Comparison of ENCODE assay signal across 8 cellular contexts in the genomic region with DNA sequence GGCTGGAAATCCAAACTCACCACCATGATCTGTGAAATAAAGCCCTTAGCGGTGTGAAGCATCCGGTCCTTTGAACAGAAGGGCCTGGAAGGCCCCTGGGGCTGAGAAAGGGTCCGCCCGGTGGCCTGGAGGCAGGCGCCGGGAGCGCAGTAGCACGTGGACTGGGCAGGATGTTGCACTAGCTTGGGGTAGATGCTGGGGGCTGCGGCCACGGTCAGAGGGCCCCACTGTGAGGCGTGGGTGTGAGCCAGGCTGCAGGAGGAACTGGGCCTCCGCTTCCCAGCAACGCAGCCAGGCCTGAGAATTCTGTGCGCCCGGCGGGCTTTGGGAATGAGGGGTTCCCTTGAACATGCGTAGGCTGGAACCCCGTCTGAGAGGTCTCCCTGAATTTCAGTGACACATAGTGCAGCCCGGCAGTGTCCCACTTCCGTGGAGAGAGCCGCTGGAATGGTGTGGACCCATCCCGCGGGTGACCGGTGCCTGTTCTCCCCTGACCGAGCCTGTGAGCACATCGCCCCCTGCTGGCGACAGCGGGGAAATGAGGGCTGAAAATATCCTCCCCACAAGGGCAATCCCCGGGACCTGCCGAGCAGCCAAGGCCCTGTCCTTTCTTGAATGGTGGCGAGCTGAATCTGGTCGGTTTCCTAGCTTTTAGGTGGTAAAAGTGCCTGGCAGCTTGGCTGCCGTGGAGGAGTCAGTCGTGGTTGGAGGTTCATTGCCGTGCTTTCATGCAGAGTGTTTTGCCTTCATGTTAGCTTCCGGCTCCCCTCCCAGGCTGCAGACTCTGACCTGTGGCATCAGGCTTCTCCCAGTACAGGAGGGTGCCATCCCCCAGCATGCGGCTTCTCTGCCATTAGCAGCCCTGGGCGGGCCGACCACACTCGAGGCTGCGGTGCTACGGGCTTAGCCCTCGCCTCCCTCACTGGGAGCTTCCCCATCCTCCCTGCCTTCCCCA. TPM values are rescaled to one million over a fixed set of nuclear protein-coding genes. Genes with fewer than 3 reads are reported as not detected.
DNase-seq lines count a peak whose midpoint lies in the region; ATAC-seq and TF ChIP-seq lines count a peak whose summit lies in the region.

No MANE protein-coding gene starts in this region.

- no peak for TF ChIP-seq POLR2A in gastrocnemius medialis (IDR thresholded peaks at IDR 0.05)

- H3K27me3 ChIP-seq in gastrocnemius medialis, result no peaks in the 10 kb centered on the region

- in situ Hi-C loops in astrocyte of the cerebellum (cut with HindIII; ENCODE audit: low sequenced_read_pairs) (no loop called here), gastrocnemius medialis (cut with MboI; ENCODE audit: low sequenced_read_pairs in 4 of 4) (no loop called here)

- peaks cover 0 to 5% of the 10 kb centered on the region in 2 donors for H3K36me3 ChIP-seq in gastrocnemius medialis

- DNase-seq in AML-193 (lab: John Stamatoyannopoulos, UW) (peak; percentile 16 to 28), astrocyte of the cerebellum (ENCODE audit: low read depth) (peak; percentile 11), hippocampal formation (lab: John Stamatoyannopoulos, UW) (peak; percentile 51 to 74), gastrocnemius medialis (peak; percentile 34 to 68)
- peak; percentile 54 for DNase-seq in T-helper 2 cell treated with Interferon-gamma antibody and Interleukin-4, amounts not matched to agents 5 μg/mL and 100 μg/mL, for 36 hours (ENCODE audit: low spot score)

- peaks cover 3% of the 10 kb centered on the region for H3K36me3 Mint-ChIP-seq in T-helper 2 cell treated with Interferon-gamma antibody and Interleukin-4, amounts not matched to agents 5 μg/mL and 100 μg/mL, for 36 hours (ENCODE audit: low read depth)

- TF ChIP-seq CTCF in astrocyte of the cerebellum (IDR thresholded peaks at IDR 0.05; ENCODE audit: low read depth, low read length, missing control alignments) (peak; percentile 88), gastrocnemius medialis (IDR thresholded peaks at IDR 0.05 in 4 of 5, conservative IDR thresholded peaks at IDR 0.05 in 1 of 5) (peak; percentile 61 to 88 (median 83))

- no peak overlapping the region for H3K4me3 ChIP-seq in astrocyte of the cerebellum (ENCODE audit: low read depth, low read length)
- H3K4me3 ChIP-seq in gastrocnemius medialis, result no peak overlapping the region

- H3K9me3 ChIP-seq in gastrocnemius medialis, result no peaks in the 10 kb centered on the region

- intact Hi-C loops in gastrocnemius medialis (cut with DNase I; ENCODE audit: low total_unique reads), result loop anchor here (10.0 kb wide), 1 partner anchor 1315 kb away; a partner anchor contains a TSS

- H3K9me3 Mint-ChIP-seq in T-helper 2 cell treated with Interferon-gamma antibody and Interleukin-4, amounts not matched to agents 5 μg/mL and 100 μg/mL, for 36 hours, result no peaks in the 10 kb centered on the region

- peaks cover 10 to 22% of the 10 kb centered on the region in 2 donors for H3K4me1 ChIP-seq in gastrocnemius medialis

- H3K27ac ChIP-seq in gastrocnemius medialis, result peak overlapping the region in 3 of 4 donors; percentile 7 to 58 (median 35)

- H3K4me1 Mint-ChIP-seq in T-helper 2 cell treated with Interferon-gamma antibody and Interleukin-4, amounts not matched to agents 5 μg/mL and 100 μg/mL, for 36 hours (ENCODE audit: low read depth), result peaks cover 2% of the 10 kb centered on the region

- no peak overlapping the region for H3K27ac Mint-ChIP-seq in T-helper 2 cell treated with Interferon-gamma antibody and Interleukin-4, amounts not matched to agents 5 μg/mL and 100 μg/mL, for 36 hours

- no peaks in the 10 kb centered on the region for H3K27me3 Mint-ChIP-seq in T-helper 2 cell treated with Interferon-gamma antibody and Interleukin-4, amounts not matched to agents 5 μg/mL and 100 μg/mL, for 36 hours (ENCODE audit: low read depth)

- ATAC-seq in GM18868 (IDR thresholded peaks at IDR 0.05; ENCODE audit: unreplicated experiment), result peak; percentile 78
- ATAC-seq in HG03520 (IDR thresholded peaks at IDR 0.05; ENCODE audit: unreplicated experiment), result peak; percentile 69
- ATAC-seq in gastrocnemius medialis, result peak; percentile 34 to 74
- ATAC-seq in GM18858 (IDR thresholded peaks at IDR 0.05; ENCODE audit: unreplicated experiment), result no peak

- H3K4me3 Mint-ChIP-seq in T-helper 2 cell treated with Interferon-gamma antibody and Interleukin-4, amounts not matched to agents 5 μg/mL and 100 μg/mL, for 36 hours, result no peak overlapping the region

RNA-seq across cellular contexts. Expression of a gene that starts 43.8 kb away (rescaled TPM):
- total RNA-seq in gastrocnemius medialis, result 10 to 100 TPM; 57.4 to 79.6 (median 70.5) TPM

RNA-seq across cellular contexts. Expression of a gene that starts 45.5 kb away (rescaled TPM):
- 100 to 1,000 TPM in 1 of 4 donors, 10 to 100 TPM in 3; 13.5 to 112 (median 55.7) TPM for total RNA-seq in gastrocnemius medialis

Comparison
In these comparisons a context has a peak if more than half of its experiments do, and no peak if none do; other contexts are left out.
1. DNase-seq: peak in every context shown above with its lines; median percentile 62 in hippocampal formation; 54 in T-helper 2 cell treated with Interferon-gamma antibody and Interleukin-4, amounts not matched to agents 5 μg/mL and 100 μg/mL, for 36 hours; 51 in gastrocnemius medialis; 22 in AML-193; 11 in astrocyte of the cerebellum.